Comparison of ENCODE assay signal across 8 cellular contexts in genomic region chr3:166013073-166013679, GRCh38.
A peak's percentile ranks its signal among the peaks of the same experiment; 100 is the strongest.
DNase-seq lines count a peak whose midpoint lies in the region; ATAC-seq and TF ChIP-seq lines count a peak whose summit lies in the region.

No MANE protein-coding gene starts in this region.

- peak; percentile 52 for ATAC-seq in HG03342 (IDR thresholded peaks at IDR 0.05; ENCODE audit: unreplicated experiment)
- no peak for ATAC-seq in activated CD8-positive, alpha-beta memory T cell treated with anti-CD3 and anti-CD28 coated beads, Interleukin-2, amount 10 ng/mL, durations not matched to agents 7 days and 5 days

- no peaks in the 10 kb centered on the region for H3K27me3 Mint-ChIP-seq in activated CD8-positive, alpha-beta memory T cell treated with anti-CD3 and anti-CD28 coated beads, Interleukin-2, amount 10 ng/mL, durations not matched to agents 7 days and 5 days

- H3K4me3 ChIP-seq in fibroblast of lung (replicated peaks in 1 of 4; ENCODE audit: control extremely low read depth in 1 of 4, insufficient read depth in 1 of 4, low read depth in 3 of 4, low read length in 4 of 4) (no peak overlapping the region), transverse colon (no peak overlapping the region)

- H3K4me1 ChIP-seq in fibroblast of lung (ENCODE audit: control insufficient read depth, extremely low read depth, insufficient read depth, low read length): no peaks in the 10 kb centered on the region
- H3K4me1 ChIP-seq in transverse colon: no peaks in the 10 kb centered on the region

- intact Hi-C loops in transverse colon (cut with DNase I; ENCODE audit: low total_unique reads): no loop called here

- no peak overlapping the region for H3K27ac Mint-ChIP-seq in activated CD8-positive, alpha-beta memory T cell treated with anti-CD3 and anti-CD28 coated beads, Interleukin-2, amount 10 ng/mL, durations not matched to agents 7 days and 5 days

- no peak overlapping the region for H3K9ac ChIP-seq in fibroblast of lung (ENCODE audit: insufficient read depth, low read length)

- CTCF ChIA-PET in activated CD8-positive, alpha-beta memory T cell treated with anti-CD3 and anti-CD28 coated beads, Interleukin-2, amount 10 ng/mL, durations not matched to agents 7 days and 5 days (lab: Charles Lee): no interaction called here

- H3K4me3 Mint-ChIP-seq in activated CD8-positive, alpha-beta memory T cell treated with anti-CD3 and anti-CD28 coated beads, Interleukin-2, amount 10 ng/mL, durations not matched to agents 7 days and 5 days: no peak overlapping the region

- H3K27ac ChIP-seq in C4-2B: no peak overlapping the region
- no peak overlapping the region for H3K27ac ChIP-seq in fibroblast of lung (ENCODE audit: insufficient read depth, low read length)
- no peak overlapping the region for H3K27ac ChIP-seq in transverse colon

- H3K27me3 ChIP-seq in fibroblast of lung (ENCODE audit: control insufficient read depth, insufficient read depth, low read length) (no peaks in the 10 kb centered on the region), transverse colon (no peaks in the 10 kb centered on the region)

- H3K9me3 ChIP-seq in fibroblast of lung (ENCODE audit: control insufficient read depth, insufficient read depth, low read depth, low read length) (no peaks in the 10 kb centered on the region), transverse colon (no peaks in the 10 kb centered on the region)

- in situ Hi-C loops in transverse colon (cut with MboI; ENCODE audit: low pct_ligation_motif_present in 1 of 4, low pct_unique_long_range_greater_than_20kb in 1 of 4, low sequenced_read_pairs in 3 of 4): loop anchor here in 1 of 4 donors (25.0 kb wide), 1 partner anchor 1024 kb away; no protein-coding TSS in a partner anchor

- no peak for TF ChIP-seq POLR2A in transverse colon (IDR thresholded peaks at IDR 0.05)

- H2AFZ ChIP-seq in fibroblast of lung (ENCODE audit: low read length): no peak overlapping the region

- WGBS in transverse colon (ENCODE audit: low coverage in 1 of 2), 2 donors: 22 to 41% methylated on average over 1 of the region's 1 CpG

- H3K4me1 Mint-ChIP-seq in activated CD8-positive, alpha-beta memory T cell treated with anti-CD3 and anti-CD28 coated beads, Interleukin-2, amount 10 ng/mL, durations not matched to agents 7 days and 5 days: no peaks in the 10 kb centered on the region

- H3K9me3 Mint-ChIP-seq in activated CD8-positive, alpha-beta memory T cell treated with anti-CD3 and anti-CD28 coated beads, Interleukin-2, amount 10 ng/mL, durations not matched to agents 7 days and 5 days (ENCODE audit: low read depth): no peaks in the 10 kb centered on the region

- H3K36me3 ChIP-seq in fibroblast of lung (ENCODE audit: control insufficient read depth, insufficient read depth, low read length) (no peaks in the 10 kb centered on the region), transverse colon (no peaks in the 10 kb centered on the region)

- no peak for TF ChIP-seq EP300 in transverse colon (IDR thresholded peaks at IDR 0.05; ENCODE audit: low read depth)

- H4K20me1 ChIP-seq in fibroblast of lung (ENCODE audit: control insufficient read depth, extremely low read depth, insufficient read depth, low read length): no peaks in the 10 kb centered on the region

- H3K79me2 ChIP-seq in fibroblast of lung (ENCODE audit: control insufficient read depth, insufficient read depth, low read length): no peaks in the 10 kb centered on the region

- DNase-seq in OCI-M1 (lab: John Stamatoyannopoulos, UW) (peak; percentile 64), fibroblast of lung (ENCODE audit: low read depth in 2 of 2) (peak; percentile 20 to 64), transverse colon (no peak), CD1c-positive myeloid dendritic cell (ENCODE audit: extremely low spot score) (no peak), C1 segment of cervical spinal cord (lab: John Stamatoyannopoulos, UW) (no peak)
- DNase-seq in activated CD8-positive, alpha-beta memory T cell treated with anti-CD3 and anti-CD28 coated beads, Interleukin-2, amount 10 ng/mL, durations not matched to agents 7 days and 5 days: no peak

- H3K36me3 Mint-ChIP-seq in activated CD8-positive, alpha-beta memory T cell treated with anti-CD3 and anti-CD28 coated beads, Interleukin-2, amount 10 ng/mL, durations not matched to agents 7 days and 5 days: no peaks in the 10 kb centered on the region

- no peak overlapping the region for H3K4me2 ChIP-seq in fibroblast of lung (ENCODE audit: extremely low read depth, insufficient read depth, low read length)

- TF ChIP-seq CTCF in C4-2B (conservative IDR thresholded peaks at IDR 0.05) (peak; percentile 80), fibroblast of lung (conservative IDR thresholded peaks at IDR 0.05 in 1 of 2, IDR thresholded peaks at IDR 0.05 in 1 of 2; ENCODE audit: low read depth in 1 of 2, low read length in 2 of 2) (peak in 1 of 2 donors; percentile 46), transverse colon (IDR thresholded peaks at IDR 0.05) (peak in 4 of 5 experiments; percentile 19 to 38 (median 33))

Comparison
In these comparisons a context has a peak if more than half of its experiments do, and no peak if none do; other contexts are left out.
1. DNase-seq: peak in OCI-M1 (single experiment) and fibroblast of lung (2 of 2); none in transverse colon (single experiment), activated CD8-positive, alpha-beta memory T cell treated with anti-CD3 and anti-CD28 coated beads, Interleukin-2, amount 10 ng/mL, durations not matched to agents 7 days and 5 days (single experiment), CD1c-positive myeloid dendritic cell (single experiment) and C1 segment of cervical spinal cord (0 of 14).